23 cellular contexts compared by ENCODE assay signal in genomic region chr5:137347865-137348264, GRCh38.
"Had no signal": no experiment of that assay in that cellular context is flagged by ENCODE, and none has a peak within 500 bp of the region (broad histone marks: within the 10 kb centered on the region; RNA-seq: fewer than 3 reads in every experiment).

No MANE protein-coding gene starts in this region.

- H3K9me3 ChIP-seq: heart left ventricle, left ventricle myocardium inferior, ovary, sigmoid colon, spleen, testis, thyroid gland, transverse colon, upper lobe of left lung, vagina had no signal

- H3K4me3 ChIP-seq: heart left ventricle, left ventricle myocardium inferior, lung, ovary, sigmoid colon, spleen, testis, thyroid gland, transverse colon, upper lobe of left lung, vagina had no signal

- ATAC-seq: heart left ventricle; left colon; naive thymus-derived CD8-positive, alpha-beta T cell; right cardiac atrium; stimulated activated effector memory CD8-positive, alpha-beta T cell treated with anti-CD3 and anti-CD28 coated beads, Interleukin-12 subunit alpha, Interleukin-12 subunit beta, amount 100 ng/mL, for 72 hours; stimulated activated naive CD8-positive, alpha-beta T cell treated with anti-CD3 and anti-CD28 coated beads, Interleukin-15, amount 100 ng/mL, for 72 hours had no signal

- H3K27ac ChIP-seq: heart left ventricle, left ventricle myocardium inferior, ovary, sigmoid colon, spleen, testis, thyroid gland, transverse colon, upper lobe of left lung, vagina had no signal

- DNase-seq: heart left ventricle; immature natural killer cell; kidney; left colon; left ventricle myocardium inferior; mesendoderm; naive thymus-derived CD8-positive, alpha-beta T cell; nephron progenitor cell; ovary; right cardiac atrium; sigmoid colon; small intestine; spleen; stimulated activated CD4-positive, alpha-beta T cell treated with anti-CD3 and anti-CD28 coated beads, Interleukin-4, amount 100 ng/mL, for 24 hours; stimulated activated naive CD4-positive, alpha-beta T cell treated with Interleukin-2 at 50 U/mL for 16 hours; stimulated activated naive CD8-positive, alpha-beta T cell treated with anti-CD3 and anti-CD28 coated beads, Interleukin-15, amount 100 ng/mL, for 72 hours; testis; thyroid gland; transverse colon; upper lobe of left lung had no signal

- H3K4me1 ChIP-seq: spleen, testis, transverse colon, upper lobe of left lung, vagina had no signal

- H3K36me3 ChIP-seq: heart left ventricle, left ventricle myocardium inferior, ovary, sigmoid colon, spleen, thyroid gland, transverse colon, upper lobe of left lung, vagina had no signal
